In genomic region chr22:23065495-23066122, GRCh38 we compare ENCODE assay signal across 13 cellular contexts. TPM values are rescaled to one million over a fixed set of nuclear protein-coding genes. Genes with fewer than 3 reads are reported as not detected.
DNase-seq lines count a peak whose midpoint lies in the region; ATAC-seq and TF ChIP-seq lines count a peak whose summit lies in the region.
"Had no signal": no experiment of that assay in that cellular context is flagged by ENCODE, and none has a peak within 500 bp of the region (broad histone marks: within the 10 kb centered on the region; RNA-seq: fewer than 3 reads in every experiment).

No MANE protein-coding gene starts in this region.

- intact Hi-C loops in Right ventricle myocardium superior (cut with DNase I) (no loop called here), left cardiac atrium (cut with DNase I) (no loop called here), upper lobe of right lung (cut with DNase I) (no loop called here)

- H3K27me3 Mint-ChIP-seq in activated CD8-positive, alpha-beta memory T cell treated with anti-CD3 and anti-CD28 coated beads, Interleukin-2, amount 10 ng/mL, durations not matched to agents 7 days and 5 days, result peaks cover 20% of the 10 kb centered on the region
- H3K27me3 Mint-ChIP-seq: activated naive CD8-positive, alpha-beta T cell treated with anti-CD3 and anti-CD28 coated beads, Interleukin-2, amount 50 U/mL, for 24 hours had no signal

- no peaks in the 10 kb centered on the region for H3K9me3 ChIP-seq in upper lobe of right lung

- H3K9me3 Mint-ChIP-seq in activated CD8-positive, alpha-beta memory T cell treated with anti-CD3 and anti-CD28 coated beads, Interleukin-2, amount 10 ng/mL, durations not matched to agents 7 days and 5 days (ENCODE audit: low read depth), result no peaks in the 10 kb centered on the region
- H3K9me3 Mint-ChIP-seq: activated naive CD8-positive, alpha-beta T cell treated with anti-CD3 and anti-CD28 coated beads, Interleukin-2, amount 50 U/mL, for 24 hours; T-helper 2 cell treated with Interferon-gamma antibody and Interleukin-4, amounts not matched to agents 5 μg/mL and 100 μg/mL, for 36 hours had no signal

- no peak overlapping the region for H3K27ac Mint-ChIP-seq in activated CD8-positive, alpha-beta memory T cell treated with anti-CD3 and anti-CD28 coated beads, Interleukin-2, amount 10 ng/mL, durations not matched to agents 7 days and 5 days
- H3K27ac Mint-ChIP-seq: activated naive CD8-positive, alpha-beta T cell treated with anti-CD3 and anti-CD28 coated beads, Interleukin-2, amount 50 U/mL, for 24 hours; T-helper 2 cell treated with Interferon-gamma antibody and Interleukin-4, amounts not matched to agents 5 μg/mL and 100 μg/mL, for 36 hours had no signal

- H3K27me3 ChIP-seq in upper lobe of right lung, result no peaks in the 10 kb centered on the region

- H3K4me3 Mint-ChIP-seq in activated CD8-positive, alpha-beta memory T cell treated with anti-CD3 and anti-CD28 coated beads, Interleukin-2, amount 10 ng/mL, durations not matched to agents 7 days and 5 days, result no peak overlapping the region
- H3K4me3 Mint-ChIP-seq: activated naive CD8-positive, alpha-beta T cell treated with anti-CD3 and anti-CD28 coated beads, Interleukin-2, amount 50 U/mL, for 24 hours; T-helper 2 cell treated with Interferon-gamma antibody and Interleukin-4, amounts not matched to agents 5 μg/mL and 100 μg/mL, for 36 hours had no signal

- DNase-seq in Right ventricle myocardium superior (peak; percentile 21), left cardiac atrium (no peak), mesenteric fat pad (ENCODE audit: low spot score) (peak; percentile 55), upper lobe of right lung (peak; percentile 53), NCI-H2227 treated with DMSO at 0.1 percent for 48 hours (lab: John Stamatoyannopoulos, UW) (no peak), activated gamma-delta T cell treated with Interleukin-2 at 50 U/mL for 16 hours (no peak)
- DNase-seq in activated CD8-positive, alpha-beta memory T cell treated with anti-CD3 and anti-CD28 coated beads, Interleukin-2, amount 10 ng/mL, durations not matched to agents 7 days and 5 days, result peak; percentile 22
- DNase-seq: activated naive CD8-positive, alpha-beta T cell treated with anti-CD3 and anti-CD28 coated beads, Interleukin-2, amount 50 U/mL, for 24 hours; effector CD4-positive, alpha-beta T cell; NCI-H345; SIG-M5 had no signal

- CTCF ChIA-PET in activated CD8-positive, alpha-beta memory T cell treated with anti-CD3 and anti-CD28 coated beads, Interleukin-2, amount 10 ng/mL, durations not matched to agents 7 days and 5 days (lab: Charles Lee), result no interaction called here

- no peak for TF ChIP-seq CTCF in upper lobe of right lung (IDR thresholded peaks at IDR 0.05)

- no peaks in the 10 kb centered on the region for H3K36me3 ChIP-seq in upper lobe of right lung

- no peaks in the 10 kb centered on the region for H3K4me1 ChIP-seq in upper lobe of right lung

- H3K4me1 Mint-ChIP-seq in activated CD8-positive, alpha-beta memory T cell treated with anti-CD3 and anti-CD28 coated beads, Interleukin-2, amount 10 ng/mL, durations not matched to agents 7 days and 5 days, result peaks cover 4% of the 10 kb centered on the region

- H3K27ac ChIP-seq in upper lobe of right lung, result no peak overlapping the region

- H3K4me3 ChIP-seq in upper lobe of right lung, result no peak overlapping the region

- ATAC-seq in Right ventricle myocardium superior (ENCODE audit: poor library complexity), result no peak
- ATAC-seq in left cardiac atrium, result no peak
- ATAC-seq in activated CD8-positive, alpha-beta memory T cell treated with anti-CD3 and anti-CD28 coated beads, Interleukin-2, amount 10 ng/mL, durations not matched to agents 7 days and 5 days, result no peak
- ATAC-seq in upper lobe of right lung, result no peak
- ATAC-seq in HG02840 (IDR thresholded peaks at IDR 0.05; ENCODE audit: low FRiP score, unreplicated experiment), result no peak
- ATAC-seq: activated naive CD8-positive, alpha-beta T cell treated with anti-CD3 and anti-CD28 coated beads, Interleukin-2, amount 50 U/mL, for 24 hours had no signal

- no peaks in the 10 kb centered on the region for H3K36me3 Mint-ChIP-seq in activated CD8-positive, alpha-beta memory T cell treated with anti-CD3 and anti-CD28 coated beads, Interleukin-2, amount 10 ng/mL, durations not matched to agents 7 days and 5 days

RNA-seq across cellular contexts. Expression of gene GNAZ, which starts 4.7 kb away (rescaled TPM):
- total RNA-seq in Right ventricle myocardium superior (3.1 TPM), left cardiac atrium (1 to 10 TPM; 2.6 to 2.8 TPM), mesenteric fat pad (18.3 TPM), upper lobe of right lung (3.0 TPM)
- total RNA-seq in activated CD8-positive, alpha-beta memory T cell treated with anti-CD3 and anti-CD28 coated beads, Interleukin-2, amount 10 ng/mL, durations not matched to agents 7 days and 5 days, result under 1 TPM in 1 of 2 experiments, not detected in 1; 0.12 TPM

Comparison
In these comparisons a context has a peak if more than half of its experiments do, and no peak if none do; other contexts are left out.
1. DNase-seq: peak in Right ventricle myocardium superior (single experiment), activated CD8-positive, alpha-beta memory T cell treated with anti-CD3 and anti-CD28 coated beads, Interleukin-2, amount 10 ng/mL, durations not matched to agents 7 days and 5 days (single experiment), mesenteric fat pad (single experiment) and upper lobe of right lung (single experiment); none in left cardiac atrium (single experiment), NCI-H2227 treated with DMSO at 0.1 percent for 48 hours (single experiment) and activated gamma-delta T cell treated with Interleukin-2 at 50 U/mL for 16 hours (single experiment).